8 cellular contexts compared by ENCODE assay signal in the genomic region with DNA sequence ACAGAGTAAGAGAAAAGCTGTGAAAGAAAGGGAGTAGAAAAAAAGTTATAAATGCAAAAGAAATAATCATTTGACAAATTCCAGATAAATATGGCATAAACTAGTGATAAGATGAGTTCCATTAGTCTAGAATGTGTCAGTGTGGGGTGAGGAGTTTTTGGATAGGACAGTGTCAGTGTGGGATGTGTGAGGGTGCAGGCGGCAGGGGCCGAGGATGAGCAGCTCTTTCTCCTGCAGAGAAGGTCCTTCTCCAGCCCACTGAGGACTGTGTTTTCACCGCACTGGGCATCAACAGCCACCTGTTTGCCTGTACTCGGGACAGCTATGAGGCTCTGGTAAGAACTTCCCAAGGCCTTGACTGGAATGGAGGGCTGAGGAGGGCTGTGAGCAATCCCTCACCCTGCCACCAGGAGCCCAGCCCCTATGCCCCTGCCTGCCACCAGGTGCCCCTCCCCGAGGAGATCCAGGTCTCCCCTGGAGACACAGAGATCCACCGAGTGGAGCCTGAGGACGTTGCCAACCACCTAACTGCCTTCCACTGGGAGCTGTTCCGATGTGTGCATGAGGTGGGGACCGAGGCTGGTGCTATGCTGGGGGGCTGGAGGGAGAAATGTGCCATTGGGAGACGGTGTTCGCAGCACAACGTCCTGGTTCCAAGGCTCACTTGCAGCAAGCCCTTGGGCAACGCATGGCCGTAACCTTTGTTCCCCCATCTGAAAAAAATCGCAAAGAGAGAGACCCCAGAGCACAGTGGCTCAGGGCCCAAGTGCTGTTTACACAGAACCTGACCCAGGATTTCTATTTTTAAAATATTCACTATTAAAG. TPM values are rescaled to one million over a fixed set of nuclear protein-coding genes. Genes with fewer than 3 reads are reported as not detected.
DNase-seq lines count a peak whose midpoint lies in the region; ATAC-seq and TF ChIP-seq lines count a peak whose summit lies in the region.

No MANE protein-coding gene starts in this region.

- no peak overlapping the region; the same call in 1 of the 2 replicates for H3K9ac ChIP-seq in PC-3 (ENCODE audit: low read length)

- peak overlapping the region; percentile 80 to 97 (median 92) for H3K4me3 Mint-ChIP-seq in naive thymus-derived CD4-positive, alpha-beta T cell

- no peaks in the 10 kb centered on the region for H3F3A ChIP-seq in PC-3 (ENCODE audit: low read length, unreplicated experiment)

- no peaks in the 10 kb centered on the region for H3K9me3 Mint-ChIP-seq in naive thymus-derived CD4-positive, alpha-beta T cell

- H3K79me2 ChIP-seq in PC-3 (ENCODE audit: low read length) = no peaks in the 10 kb centered on the region

- TF ChIP-seq POLR2A in breast epithelium (IDR thresholded peaks at IDR 0.05) = no peak

- H3K36me3 ChIP-seq in PC-3 (ENCODE audit: low read depth, low read length) (no peaks in the 10 kb centered on the region), breast epithelium (no peaks in the 10 kb centered on the region)
- no peaks in the 10 kb centered on the region for H3K36me3 ChIP-seq in naive thymus-derived CD4-positive, alpha-beta T cell (ENCODE audit: control insufficient read depth in 2 of 3, insufficient read depth in 3 of 3, low read length in 3 of 3)

- POLR2A ChIA-PET in PC-3 (lab: Charles Lee; ENCODE audit: unreplicated experiment) = interaction anchor here (0.6 kb wide), 2 partner anchors 132 to 176 kb away, joined by 3 to 4 read pairs; no protein-coding TSS in a partner anchor
- POLR2A ChIA-PET in naive thymus-derived CD4-positive, alpha-beta T cell (lab: Charles Lee) = interaction anchor here (0.6 to 1.9 kb wide), 2 partner anchors 78 to 334 kb away, joined by 3 to 8 read pairs; no protein-coding TSS in a partner anchor

- DNase-seq in DMS 273 (lab: John Stamatoyannopoulos, UW; ENCODE audit: unreplicated experiment) (peak; percentile 77), DMS 273 treated with DMSO at 0.1 percent for 48 hours (lab: John Stamatoyannopoulos, UW) (no peak), PC-3 (peak; percentile 28), breast epithelium (ENCODE audit: low spot score in 2 of 2) (no peak), NCI-H2196 (lab: John Stamatoyannopoulos, UW; ENCODE audit: unreplicated experiment) (no peak)
- DNase-seq in naive thymus-derived CD4-positive, alpha-beta T cell = peak in 7 of 9 donors; percentile 14 to 44 (median 27)

- H3K4me1 Mint-ChIP-seq in naive thymus-derived CD4-positive, alpha-beta T cell = peaks cover 0 to 27% (median 13%) of the 10 kb centered on the region in 7 donors

- intact Hi-C loops in PC-3 (cut with micrococcal nuclease) = no loop called here
- intact Hi-C loops in breast epithelium (cut with DNase I; ENCODE audit: low total_unique reads) = no loop called here
- intact Hi-C loops in naive thymus-derived CD4-positive, alpha-beta T cell (cut with micrococcal nuclease) = loop anchor here (1.0 to 2.0 kb wide), 6 partner anchors 13 to 177 kb away; a partner anchor contains a TSS

- H3K36me3 Mint-ChIP-seq in naive thymus-derived CD4-positive, alpha-beta T cell = peaks cover 0 to 2% (median 0%) of the 10 kb centered on the region in 5 donors

- H3K4me1 ChIP-seq in PC-3 (ENCODE audit: insufficient read depth, low read length) (peaks cover 11% of the 10 kb centered on the region), breast epithelium (peaks cover 0 to 3% of the 10 kb centered on the region in 2 donors)
- peaks cover 0 to 3% of the 10 kb centered on the region in 2 donors for H3K4me1 ChIP-seq in naive thymus-derived CD4-positive, alpha-beta T cell (ENCODE audit: control insufficient read depth in 2 of 2, insufficient read depth in 2 of 2, low read length in 2 of 2)

- H3K27ac ChIP-seq in PC-3 (ENCODE audit: low read length) = no peak overlapping the region
- peak overlapping the region; percentile 58 to 71 for H3K27ac ChIP-seq in breast epithelium
- no peak overlapping the region for H3K27ac ChIP-seq in naive thymus-derived CD4-positive, alpha-beta T cell (ENCODE audit: low read depth, low read length)

- peak; percentile 43 for TF ChIP-seq CTCF in PC-3 (conservative IDR thresholded peaks at IDR 0.05; ENCODE audit: low read depth, low read length)
- TF ChIP-seq CTCF in breast epithelium (IDR thresholded peaks at IDR 0.05) = peak in 1 of 3 donors; percentile 16

- H3K9me3 ChIP-seq in PC-3 (ENCODE audit: low read length) = no peaks in the 10 kb centered on the region
- H3K9me3 ChIP-seq in breast epithelium = no peaks in the 10 kb centered on the region
- H3K9me3 ChIP-seq in naive thymus-derived CD4-positive, alpha-beta T cell (ENCODE audit: control insufficient read depth in 2 of 3, low read length in 3 of 3) = no peaks in the 10 kb centered on the region

- peak overlapping the region in 1 of 9 donors; percentile 10 for H3K27ac Mint-ChIP-seq in naive thymus-derived CD4-positive, alpha-beta T cell

- ATAC-seq in PC-3 (peak; percentile 57; the same call in 1 of the 2 replicates), HG02852 (IDR thresholded peaks at IDR 0.05; ENCODE audit: unreplicated experiment) (no peak), GM21381 (IDR thresholded peaks at IDR 0.05; ENCODE audit: unreplicated experiment) (no peak)
- peak; percentile 69 for ATAC-seq in naive thymus-derived CD4-positive, alpha-beta T cell

- H3K4me2 ChIP-seq in PC-3 (ENCODE audit: low read length) = peak overlapping the region; percentile 91

- H3K27me3 ChIP-seq in PC-3 (ENCODE audit: low read length) = no peaks in the 10 kb centered on the region
- no peaks in the 10 kb centered on the region for H3K27me3 ChIP-seq in breast epithelium
- H3K27me3 ChIP-seq in naive thymus-derived CD4-positive, alpha-beta T cell (ENCODE audit: control insufficient read depth in 2 of 2, insufficient read depth in 2 of 2, low read length in 2 of 2) = no peaks in the 10 kb centered on the region

- H3K9me2 ChIP-seq in PC-3 (replicated peaks; ENCODE audit: low read length) = no peaks in the 10 kb centered on the region

- CTCF ChIA-PET in PC-3 (lab: Charles Lee) = interaction anchor here (0.6 to 0.8 kb wide), 3 partner anchors 77 to 253 kb away, joined by 3 to 5 read pairs (median 3); no protein-coding TSS in a partner anchor
- CTCF ChIA-PET in naive thymus-derived CD4-positive, alpha-beta T cell (lab: Charles Lee) = interaction anchor here (0.5 to 5.4 kb wide), 10 partner anchors 8 to 176 kb away, joined by 3 to 56 read pairs (median 4); a partner anchor contains a TSS

- peak overlapping the region; percentile 73; the same call in 1 of the 2 replicates for H3K4me3 ChIP-seq in PC-3 (ENCODE audit: low read length)
- peak overlapping the region; percentile 42 to 73 (median 63) for H3K4me3 ChIP-seq in breast epithelium
- H3K4me3 ChIP-seq in naive thymus-derived CD4-positive, alpha-beta T cell (ENCODE audit: low read length) = no peak overlapping the region

- peaks cover 0 to 3% (median 0%) of the 10 kb centered on the region in 5 donors for H3K27me3 Mint-ChIP-seq in naive thymus-derived CD4-positive, alpha-beta T cell

- BruUV-seq in PC-3 (replicated peaks; lab: Mats Ljungman, UMichigan) = TSS peak; percentile 50

- no peak overlapping the region for H2AFZ ChIP-seq in PC-3 (ENCODE audit: low read length)

- no peaks in the 10 kb centered on the region for H4K20me1 ChIP-seq in PC-3 (ENCODE audit: low read length)

RNA-seq across cellular contexts. Expression of a gene that starts 13.1 kb away (rescaled TPM):
- total RNA-seq in PC-3 (2014; rRNA removed) (1.3 and 1.5 TPM in 2 replicates), breast epithelium (10 to 100 TPM in 1 of 3 donors, 1 to 10 TPM in 2; 3.2 to 10.8 (median 5.0) TPM)
- total RNA-seq in naive thymus-derived CD4-positive, alpha-beta T cell = 10 to 100 TPM in 1 of 5 experiments, 1 to 10 TPM in 4; 5.0 to 10.7 (median 6.3) TPM
- under 1 TPM; 0.24 to 0.47 TPM for polyA plus RNA-seq in naive thymus-derived CD4-positive, alpha-beta T cell

RNA-seq across cellular contexts. Expression of a gene that starts 28.7 kb away (rescaled TPM):
- 6.0 and 12.1 TPM in 2 replicates for total RNA-seq in PC-3 (2014; rRNA removed)
- total RNA-seq in breast epithelium = 10 to 100 TPM in 2 of 3 donors, 1 to 10 TPM in 1; 8.2 to 12.9 (median 10.8) TPM
- 10 to 100 TPM; 24.8 to 31.8 (median 28.6) TPM for total RNA-seq in naive thymus-derived CD4-positive, alpha-beta T cell
- 1 to 10 TPM; 5.0 to 8.7 TPM for polyA plus RNA-seq in naive thymus-derived CD4-positive, alpha-beta T cell

RNA-seq across cellular contexts. Expression of a gene that starts 50.1 kb away (rescaled TPM):
- 27.3 and 39.2 TPM in 2 replicates for total RNA-seq in PC-3 (2014; rRNA removed)
- total RNA-seq in breast epithelium = 10 to 100 TPM; 57.4 to 67.0 (median 65.1) TPM
- 100 to 1,000 TPM in 4 of 5 experiments, 10 to 100 TPM in 1; 93.4 to 160 (median 144) TPM for total RNA-seq in naive thymus-derived CD4-positive, alpha-beta T cell
- polyA plus RNA-seq in naive thymus-derived CD4-positive, alpha-beta T cell = 10 to 100 TPM; 43.5 to 51.5 TPM

Comparison
In these comparisons a context has a peak if more than half of its experiments do, and no peak if none do; other contexts are left out.
1. DNase-seq: peak in DMS 273 (single experiment), PC-3 (single experiment) and naive thymus-derived CD4-positive, alpha-beta T cell (7 of 9); none in DMS 273 treated with DMSO at 0.1 percent for 48 hours (single experiment), breast epithelium (0 of 2) and NCI-H2196 (single experiment).
2. ATAC-seq: peak in PC-3 (single experiment) and naive thymus-derived CD4-positive, alpha-beta T cell (single experiment); none in HG02852 (single experiment) and GM21381 (single experiment).
3. H3K27ac ChIP-seq: peak in breast epithelium (2 of 2); none in PC-3 (single experiment) and naive thymus-derived CD4-positive, alpha-beta T cell (single experiment).
4. intact Hi-C loops: an anchor here in naive thymus-derived CD4-positive, alpha-beta T cell (1.0 to 2.0 kb wide); none called in PC-3 and breast epithelium.